ENCODE assay signal across 23 cellular contexts in the genomic region with DNA sequence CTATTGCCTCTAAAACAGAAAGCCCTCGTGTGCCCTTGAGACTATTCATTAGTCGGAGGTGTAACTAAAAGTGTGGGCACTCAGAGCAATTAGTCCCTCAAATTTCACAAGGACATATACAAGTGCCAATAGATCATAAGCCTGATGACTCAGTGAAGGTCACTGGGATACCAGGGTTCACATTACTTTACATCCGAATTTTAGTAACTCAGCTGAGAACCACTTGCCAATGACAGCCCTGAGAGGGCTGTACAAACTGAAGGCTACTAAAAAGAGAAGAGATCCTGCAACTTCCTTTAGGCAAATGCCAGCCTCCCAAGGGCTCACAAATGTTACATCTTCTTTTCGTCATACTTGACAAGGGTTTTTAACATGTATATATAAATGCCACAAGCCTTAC.
"Had no signal": no experiment of that assay in that cellular context is flagged by ENCODE, and none has a peak within 500 bp of the region (broad histone marks: within the 10 kb centered on the region; RNA-seq: fewer than 3 reads in every experiment).

No MANE protein-coding gene starts in this region.

- H3K36me3 Mint-ChIP-seq: naive thymus-derived CD8-positive, alpha-beta T cell; stimulated activated naive B cell treated with anti-CD40 and anti-IgM and Interleukin-4, amounts not matched to agents 10 μg/mL and 1 μg/mL and 100 μg/mL, for 72 hours had no signal

- H3K4me1 Mint-ChIP-seq: naive thymus-derived CD8-positive, alpha-beta T cell; nephron progenitor cell; stimulated activated naive B cell treated with anti-CD40 and anti-IgM and Interleukin-4, amounts not matched to agents 10 μg/mL and 1 μg/mL and 100 μg/mL, for 72 hours had no signal

- ATAC-seq: foreskin keratinocyte; gastroesophageal sphincter; heart left ventricle; left lobe of liver; naive thymus-derived CD8-positive, alpha-beta T cell; stimulated activated naive B cell treated with anti-CD40 and anti-IgM and Interleukin-4, amounts not matched to agents 10 μg/mL and 1 μg/mL and 100 μg/mL, for 72 hours had no signal

- H3K79me2 ChIP-seq: hepatocyte had no signal

- H3K36me3 ChIP-seq: gastroesophageal sphincter, heart left ventricle, prostate gland, right atrium auricular region, thoracic aorta, tibial nerve, upper lobe of left lung, uterus had no signal

- H3K27ac ChIP-seq: dorsolateral prefrontal cortex, foreskin keratinocyte, gastroesophageal sphincter, heart left ventricle, hepatocyte, prostate gland, right atrium auricular region, thoracic aorta, tibial nerve, upper lobe of left lung, uterus had no signal

- H2AFZ ChIP-seq: hepatocyte had no signal

- DNase-seq: dorsolateral prefrontal cortex; effector CD4-positive, alpha-beta T cell; foreskin keratinocyte; heart left ventricle; kidney; mammary epithelial cell; naive thymus-derived CD8-positive, alpha-beta T cell; nephron progenitor cell; nucleus accumbens; small intestine; stimulated activated CD4-positive, alpha-beta T cell treated with anti-CD3 and anti-CD28 coated beads, Interleukin-15, amount 100 ng/mL, for 24 hours; stimulated activated CD4-positive, alpha-beta T cell treated with anti-CD3 and anti-CD28 coated beads, Interleukin-2, amount 100 ng/mL, for 48 hours; stimulated activated naive B cell treated with anti-CD40 and anti-IgM and Interleukin-4, amounts not matched to agents 10 μg/mL and 1 μg/mL and 100 μg/mL, for 72 hours; upper lobe of left lung; uterus had no signal

- H3K4me1 ChIP-seq: foreskin keratinocyte, gastroesophageal sphincter, heart left ventricle, prostate gland, right atrium auricular region, tibial nerve, upper lobe of left lung, uterus had no signal

- H3K4me3 ChIP-seq: dorsolateral prefrontal cortex, gastroesophageal sphincter, heart left ventricle, hepatocyte, prostate gland, right atrium auricular region, thoracic aorta, tibial nerve, upper lobe of left lung, uterus had no signal

- H3K4me3 Mint-ChIP-seq: naive thymus-derived CD8-positive, alpha-beta T cell; nephron progenitor cell; stimulated activated naive B cell treated with anti-CD40 and anti-IgM and Interleukin-4, amounts not matched to agents 10 μg/mL and 1 μg/mL and 100 μg/mL, for 72 hours; stimulated activated naive CD8-positive, alpha-beta T cell treated with anti-CD3 and anti-CD28 coated beads, Interleukin-15, Interleukin-2, amounts not matched to agents 100 ng/mL and 50 ng/mL, for 24 hours had no signal

- H3K27ac Mint-ChIP-seq: naive thymus-derived CD8-positive, alpha-beta T cell; nephron progenitor cell; stimulated activated naive B cell treated with anti-CD40 and anti-IgM and Interleukin-4, amounts not matched to agents 10 μg/mL and 1 μg/mL and 100 μg/mL, for 72 hours; stimulated activated naive CD8-positive, alpha-beta T cell treated with anti-CD3 and anti-CD28 coated beads, Interleukin-15, Interleukin-2, amounts not matched to agents 100 ng/mL and 50 ng/mL, for 24 hours had no signal

- H3K27me3 ChIP-seq: dorsolateral prefrontal cortex, foreskin keratinocyte, gastroesophageal sphincter, heart left ventricle, hepatocyte, right atrium auricular region, tibial nerve, upper lobe of left lung, uterus had no signal

- H3K4me2 ChIP-seq: hepatocyte had no signal

- H3K9me3 Mint-ChIP-seq: nephron progenitor cell had no signal

- H3K9me3 ChIP-seq: gastroesophageal sphincter, prostate gland, thoracic aorta, upper lobe of left lung, uterus had no signal

- H3K27me3 Mint-ChIP-seq: stimulated activated naive B cell treated with anti-CD40 and anti-IgM and Interleukin-4, amounts not matched to agents 10 μg/mL and 1 μg/mL and 100 μg/mL, for 72 hours; stimulated activated naive CD8-positive, alpha-beta T cell treated with anti-CD3 and anti-CD28 coated beads, Interleukin-15, Interleukin-2, amounts not matched to agents 100 ng/mL and 50 ng/mL, for 24 hours had no signal
